In the genomic region with DNA sequence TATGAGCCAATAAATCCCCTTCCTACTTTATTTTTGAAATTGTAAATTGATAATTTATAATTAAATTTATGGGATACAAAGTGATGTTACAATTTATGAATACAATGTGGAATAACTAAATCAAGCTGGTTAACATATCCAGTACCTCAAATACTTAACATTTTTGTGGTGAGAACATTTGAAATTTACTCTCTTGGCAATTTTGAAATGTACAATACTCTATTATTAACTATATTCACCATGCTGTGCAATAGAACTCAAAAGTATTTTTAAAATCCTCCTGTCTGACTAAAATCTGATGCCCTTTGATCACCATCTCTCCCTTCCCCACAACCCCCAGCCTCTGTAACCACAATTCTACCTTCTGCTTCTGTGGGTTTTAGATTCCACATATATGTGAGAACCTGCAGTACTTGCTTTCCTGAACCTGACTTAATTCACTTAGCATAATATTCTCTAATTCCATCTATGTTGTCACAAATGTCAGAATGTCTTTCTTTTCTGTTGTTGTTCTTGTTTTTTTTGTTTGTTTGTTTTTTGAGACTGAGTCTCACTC, we compare ENCODE assay signal across 23 cellular contexts.
DNase-seq lines count a peak whose midpoint lies in the region; ATAC-seq and TF ChIP-seq lines count a peak whose summit lies in the region.
"Had no signal": no experiment of that assay in that cellular context is flagged by ENCODE, and none has a peak within 500 bp of the region (broad histone marks: within the 10 kb centered on the region; RNA-seq: fewer than 3 reads in every experiment).

No MANE protein-coding gene starts in this region.

- in situ Hi-C loops in GM23248 (cut with MboI) (loop anchor here (10.0 to 25.0 kb wide), 2 partner anchors 61 to 213 kb away; no protein-coding TSS in a partner anchor), GM13977 (cut with MboI; ENCODE audit: low pct_unique_long_range_greater_than_20kb, low sequenced_read_pairs, unreplicated experiment) (loop anchor here (25.0 kb wide), 1 partner anchor 213 kb away; no protein-coding TSS in a partner anchor)

- no peaks in the 10 kb centered on the region for H4K20me1 ChIP-seq in GM23248 (ENCODE audit: insufficient read depth)

- H3K4me1 Mint-ChIP-seq in activated CD8-positive, alpha-beta T cell treated with anti-CD3 and anti-CD28 coated beads, Interleukin-2, amount 10 ng/mL, durations not matched to agents 7 days and 5 days (ENCODE audit: low read depth) = peaks cover 23% of the 10 kb centered on the region
- H3K4me1 Mint-ChIP-seq: neural progenitor cell had no signal

- no peak overlapping the region for H2AFZ ChIP-seq in GM23248
- H2AFZ ChIP-seq: neural progenitor cell had no signal

- H3K9me2 ChIP-seq in GM23248 (ENCODE audit: insufficient read depth) = no peaks in the 10 kb centered on the region

- no peak overlapping the region for H3K27ac Mint-ChIP-seq in activated CD8-positive, alpha-beta T cell treated with anti-CD3 and anti-CD28 coated beads, Interleukin-2, amount 10 ng/mL, durations not matched to agents 7 days and 5 days
- H3K27ac Mint-ChIP-seq: neural progenitor cell had no signal

- peak; percentile 76 for ATAC-seq in activated CD8-positive, alpha-beta T cell treated with anti-CD3 and anti-CD28 coated beads, Interleukin-2, amount 10 ng/mL, durations not matched to agents 7 days and 5 days
- no peak for ATAC-seq in HG03175 (IDR thresholded peaks at IDR 0.05; ENCODE audit: unreplicated experiment)
- ATAC-seq: activated CD4-positive, CD25-positive, alpha-beta regulatory T cell treated with anti-CD3 and anti-CD28 coated beads, Interleukin-2, amount 50 U/mL, for 24 hours; body of pancreas; left lung had no signal

- no peak overlapping the region for H3K4me3 ChIP-seq in AG10803 (ENCODE audit: low read length)
- H3K4me3 ChIP-seq in GM23248 = no peak overlapping the region
- no peak overlapping the region for H3K4me3 ChIP-seq in ascending aorta
- H3K4me3 ChIP-seq: body of pancreas, coronary artery, left lung, neural progenitor cell, prostate gland, skin epidermis, tibial nerve had no signal

- no peak overlapping the region for H3K27ac ChIP-seq in GM23248
- no peak overlapping the region for H3K27ac ChIP-seq in ascending aorta
- H3K27ac ChIP-seq: body of pancreas, coronary artery, left lung, neural progenitor cell, prostate gland, skin epidermis, tibial nerve had no signal

- peaks cover 3% of the 10 kb centered on the region for H3K36me3 Mint-ChIP-seq in activated CD8-positive, alpha-beta T cell treated with anti-CD3 and anti-CD28 coated beads, Interleukin-2, amount 10 ng/mL, durations not matched to agents 7 days and 5 days (ENCODE audit: low read depth)
- H3K36me3 Mint-ChIP-seq: neural progenitor cell had no signal

- H3K9me3 Mint-ChIP-seq in activated CD8-positive, alpha-beta T cell treated with anti-CD3 and anti-CD28 coated beads, Interleukin-2, amount 10 ng/mL, durations not matched to agents 7 days and 5 days (ENCODE audit: insufficient read depth) = no peaks in the 10 kb centered on the region
- H3K9me3 Mint-ChIP-seq: neural progenitor cell had no signal

- H3K9ac ChIP-seq in GM23248 = no peak overlapping the region
- H3K9ac ChIP-seq: neural progenitor cell had no signal

- no peaks in the 10 kb centered on the region for H3K36me3 ChIP-seq in GM23248 (ENCODE audit: low read depth)
- H3K36me3 ChIP-seq in ascending aorta = no peaks in the 10 kb centered on the region
- H3K36me3 ChIP-seq: left lung, neural progenitor cell, prostate gland, tibial nerve had no signal

- peak overlapping the region; percentile 10 for H3K4me2 ChIP-seq in GM23248 (ENCODE audit: unreplicated experiment)
- H3K4me2 ChIP-seq: neural progenitor cell had no signal

- peaks cover 28% of the 10 kb centered on the region for H3K27me3 Mint-ChIP-seq in activated CD8-positive, alpha-beta T cell treated with anti-CD3 and anti-CD28 coated beads, Interleukin-2, amount 10 ng/mL, durations not matched to agents 7 days and 5 days (ENCODE audit: low read depth)

- no peak for TF ChIP-seq CTCF in AG10803 (conservative IDR thresholded peaks at IDR 0.05; ENCODE audit: low read length)
- TF ChIP-seq CTCF in ascending aorta (IDR thresholded peaks at IDR 0.05) = no peak
- TF ChIP-seq CTCF in GM13977 (IDR thresholded peaks at IDR 0.05; ENCODE audit: extremely low read depth, insufficient read depth, missing control alignments) = no peak

- H3F3A ChIP-seq in GM23248 (ENCODE audit: insufficient read depth) = peaks cover 21% of the 10 kb centered on the region; the same call in 1 of the 2 replicates

- H3K9me3 ChIP-seq in GM23248 (ENCODE audit: low read depth) = no peaks in the 10 kb centered on the region
- no peaks in the 10 kb centered on the region for H3K9me3 ChIP-seq in ascending aorta
- H3K9me3 ChIP-seq: body of pancreas, left lung, prostate gland had no signal

- H3K27me3 ChIP-seq in GM23248 (replicated peaks; ENCODE audit: insufficient read depth) (no peaks in the 10 kb centered on the region), ascending aorta (no peaks in the 10 kb centered on the region)
- H3K27me3 ChIP-seq: body of pancreas, left lung, tibial nerve had no signal

- CTCF ChIA-PET in activated CD8-positive, alpha-beta T cell treated with anti-CD3 and anti-CD28 coated beads, Interleukin-2, amount 10 ng/mL, durations not matched to agents 7 days and 5 days (lab: Charles Lee) = interaction anchor here (1.3 to 1.5 kb wide), 2 partner anchors 10 to 80 kb away, joined by 5 to 6 read pairs; no protein-coding TSS in a partner anchor

- H3K79me2 ChIP-seq in GM23248 (ENCODE audit: insufficient read depth) = no peaks in the 10 kb centered on the region

- peaks cover 25% of the 10 kb centered on the region for H3K4me1 ChIP-seq in GM23248 (ENCODE audit: insufficient read depth)
- H3K4me1 ChIP-seq in ascending aorta = no peaks in the 10 kb centered on the region
- H3K4me1 ChIP-seq: body of pancreas, neural progenitor cell, prostate gland, tibial nerve had no signal

- no peak overlapping the region for H3K4me3 Mint-ChIP-seq in activated CD8-positive, alpha-beta T cell treated with anti-CD3 and anti-CD28 coated beads, Interleukin-2, amount 10 ng/mL, durations not matched to agents 7 days and 5 days
- H3K4me3 Mint-ChIP-seq: neural progenitor cell had no signal

- DNase-seq in AG10803 (ENCODE audit: low read depth) = peak; percentile 52
- peak; percentile 13 for DNase-seq in GM23248
- peak; percentile 60 for DNase-seq in activated CD8-positive, alpha-beta T cell treated with anti-CD3 and anti-CD28 coated beads, Interleukin-2, amount 10 ng/mL, durations not matched to agents 7 days and 5 days
- DNase-seq in dedifferentiated amniotic fluid mesenchymal stem cell (ENCODE audit: extremely low spot score) = peak; percentile 46
- no peak for DNase-seq in ascending aorta (ENCODE audit: low spot score in 2 of 2)
- DNase-seq in ureter (ENCODE audit: low spot score) = no peak
- DNase-seq in GM13977 (ENCODE audit: low spot score) = no peak
- DNase-seq: activated CD8-positive, alpha-beta memory T cell treated with anti-CD3 and anti-CD28 coated beads, Interleukin-2, amount 50 U/mL, for 48 hours; activated naive CD4-positive, alpha-beta T cell; body of pancreas; KBM-7; left lung; midbrain; NCI-H1092; NCI-H2107; stimulated activated naive CD4-positive, alpha-beta T cell treated with Interleukin-2 at 50 U/mL for 16 hours had no signal

- POLR2A ChIA-PET in activated CD8-positive, alpha-beta T cell treated with anti-CD3 and anti-CD28 coated beads, Interleukin-2, amount 10 ng/mL, durations not matched to agents 7 days and 5 days (lab: Charles Lee) = no interaction called here

- intact Hi-C loops in ascending aorta (cut with DNase I) = no loop called here

Comparison
In these comparisons a context has a peak if more than half of its experiments do, and no peak if none do; other contexts are left out.
1. DNase-seq: peak in AG10803 (single experiment), GM23248 (single experiment), activated CD8-positive, alpha-beta T cell treated with anti-CD3 and anti-CD28 coated beads, Interleukin-2, amount 10 ng/mL, durations not matched to agents 7 days and 5 days (single experiment) and dedifferentiated amniotic fluid mesenchymal stem cell (single experiment); none in ascending aorta (0 of 2), ureter (single experiment) and GM13977 (single experiment).